Comparison of ENCODE assay signal across 18 cellular contexts in genomic region chr9:109139851-109140250, GRCh38. TPM values are rescaled to one million over a fixed set of nuclear protein-coding genes. Genes with fewer than 3 reads are reported as not detected.
"Had no signal": no experiment of that assay in that cellular context is flagged by ENCODE, and none has a peak within 500 bp of the region (broad histone marks: within the 10 kb centered on the region; RNA-seq: fewer than 3 reads in every experiment).

No MANE protein-coding gene starts in this region.

- H3K9ac ChIP-seq: neural progenitor cell had no signal

- H3K4me3 ChIP-seq: gastrocnemius medialis, neural progenitor cell, ovary, stomach, thoracic aorta, transverse colon had no signal

- ATAC-seq: effector memory CD8-positive, alpha-beta T cell; gastrocnemius medialis; natural killer cell treated with Interleukin-12 subunit alpha and Interleukin-12 subunit beta and Interleukin-15 and Interleukin-18, amount 100 ng/mL, for 72 hours; right cardiac atrium had no signal

- FAIRE-seq: colon, kidney, small intestine had no signal

- H2AFZ ChIP-seq: neural progenitor cell had no signal

- H3K27me3 ChIP-seq: gastrocnemius medialis, neural progenitor cell, ovary, stomach, transverse colon had no signal

- H3K27ac ChIP-seq: gastrocnemius medialis, neural progenitor cell, ovary, stomach, thoracic aorta, transverse colon had no signal

- H3K4me2 ChIP-seq: neural progenitor cell had no signal

- H3K9me3 ChIP-seq: gastrocnemius medialis, ovary, stomach, thoracic aorta, transverse colon had no signal

- H3K4me1 ChIP-seq: gastrocnemius medialis, transverse colon had no signal

- DNase-seq: effector memory CD8-positive, alpha-beta T cell; gastrocnemius medialis; glutamatergic neuron; kidney; nucleus accumbens; ovary; right cardiac atrium; small intestine; stimulated activated CD4-positive, alpha-beta T cell treated with anti-CD3 and anti-CD28 coated beads, Interleukin-12 subunit alpha, Interleukin-12 subunit beta, amount 100 ng/mL, for 4 hours; stimulated activated naive CD4-positive, alpha-beta T cell; stomach; substantia nigra; transverse colon had no signal

- H3K36me3 ChIP-seq: gastrocnemius medialis, neural progenitor cell, ovary, stomach, thoracic aorta, transverse colon had no signal

RNA-seq across cellular contexts. Expression of gene FRRS1L, which starts 27.2 kb away (rescaled TPM):
- total RNA-seq: kidney; natural killer cell treated with Interleukin-12 subunit alpha and Interleukin-12 subunit beta and Interleukin-15 and Interleukin-18, amount 100 ng/mL, for 72 hours had no signal
- polyA plus RNA-seq: liver had no signal
